In the genomic region with DNA sequence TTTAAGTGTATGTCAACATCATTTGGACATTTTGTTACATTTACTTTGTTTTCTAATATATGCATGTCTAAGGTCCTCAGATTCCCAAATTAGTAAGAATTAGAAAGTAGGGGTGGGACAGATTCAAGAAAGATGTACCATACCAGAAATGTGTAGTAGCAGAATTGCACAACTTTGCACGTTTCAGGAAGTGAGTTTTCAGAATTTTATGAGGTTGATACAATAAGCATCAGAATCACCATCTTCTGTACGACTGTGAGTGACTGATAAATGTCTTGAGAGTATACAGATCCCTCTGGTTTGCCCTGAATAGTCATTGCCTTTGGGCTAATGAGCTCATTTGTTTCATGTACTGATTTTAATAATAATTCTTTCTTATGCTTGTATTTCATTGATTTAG, we compare ENCODE assay signal across 9 cellular contexts. TPM values are rescaled to one million over a fixed set of nuclear protein-coding genes. Genes with fewer than 3 reads are reported as not detected.
DNase-seq lines count a peak whose midpoint lies in the region; ATAC-seq lines count a peak whose summit lies in the region.
"Had no signal": no experiment of that assay in that cellular context is flagged by ENCODE, and none has a peak within 500 bp of the region (broad histone marks: within the 10 kb centered on the region; RNA-seq: fewer than 3 reads in every experiment).

No MANE protein-coding gene starts in this region.

- H3K27ac Mint-ChIP-seq in T-helper 2 cell treated with Interferon-gamma antibody and Interleukin-4, amounts not matched to agents 5 μg/mL and 100 μg/mL, for 36 hours = peak overlapping the region; percentile 55
- peak overlapping the region in 1 of 10 donors; percentile 37 for H3K27ac Mint-ChIP-seq in naive thymus-derived CD8-positive, alpha-beta T cell

- POLR2A ChIA-PET in naive thymus-derived CD8-positive, alpha-beta T cell (lab: Charles Lee) = interaction anchor here (0.9 kb wide), 1 partner anchor 10 kb away, joined by 4 read pairs; no protein-coding TSS in a partner anchor

- no peaks in the 10 kb centered on the region for H3K9me3 Mint-ChIP-seq in T-helper 2 cell treated with Interferon-gamma antibody and Interleukin-4, amounts not matched to agents 5 μg/mL and 100 μg/mL, for 36 hours
- H3K9me3 Mint-ChIP-seq in naive thymus-derived CD8-positive, alpha-beta T cell = no peaks in the 10 kb centered on the region

- H3K36me3 Mint-ChIP-seq in T-helper 2 cell treated with Interferon-gamma antibody and Interleukin-4, amounts not matched to agents 5 μg/mL and 100 μg/mL, for 36 hours (ENCODE audit: low read depth) = peaks cover 71% of the 10 kb centered on the region
- H3K36me3 Mint-ChIP-seq in naive thymus-derived CD8-positive, alpha-beta T cell = peaks cover 14 to 86% (median 26%) of the 10 kb centered on the region in 3 donors

- DNase-seq in CD1c-positive myeloid dendritic cell (ENCODE audit: extremely low spot score) (peak; percentile 65), GF-D8 (lab: John Stamatoyannopoulos, UW) (peak; percentile 45), iris pigment epithelial cell (ENCODE audit: low read depth) (peak; percentile 55)
- no peak for DNase-seq in T-helper 2 cell treated with Interferon-gamma antibody and Interleukin-4, amounts not matched to agents 5 μg/mL and 100 μg/mL, for 36 hours (ENCODE audit: low spot score)
- no peak for DNase-seq in naive thymus-derived CD8-positive, alpha-beta T cell
- DNase-seq: DMS 273 treated with DMSO at 0.1 percent for 48 hours had no signal

- H3K4me1 Mint-ChIP-seq in T-helper 2 cell treated with Interferon-gamma antibody and Interleukin-4, amounts not matched to agents 5 μg/mL and 100 μg/mL, for 36 hours (ENCODE audit: low read depth) = peaks cover 56% of the 10 kb centered on the region
- H3K4me1 Mint-ChIP-seq in naive thymus-derived CD8-positive, alpha-beta T cell = peaks cover 33 to 71% (median 62%) of the 10 kb centered on the region in 4 donors

- ATAC-seq in GM19023 (IDR thresholded peaks at IDR 0.05; ENCODE audit: unreplicated experiment) (no peak), HG03571 (IDR thresholded peaks at IDR 0.05; ENCODE audit: unreplicated experiment) (no peak)
- ATAC-seq in naive thymus-derived CD8-positive, alpha-beta T cell = no peak
- ATAC-seq: foreskin keratinocyte had no signal

- H3K4me3 Mint-ChIP-seq in T-helper 2 cell treated with Interferon-gamma antibody and Interleukin-4, amounts not matched to agents 5 μg/mL and 100 μg/mL, for 36 hours = peak overlapping the region; percentile 69
- peak overlapping the region in 3 of 10 donors; percentile 15 to 46 (median 39) for H3K4me3 Mint-ChIP-seq in naive thymus-derived CD8-positive, alpha-beta T cell

- H3K27me3 Mint-ChIP-seq in T-helper 2 cell treated with Interferon-gamma antibody and Interleukin-4, amounts not matched to agents 5 μg/mL and 100 μg/mL, for 36 hours (ENCODE audit: low read depth) = no peaks in the 10 kb centered on the region
- no peaks in the 10 kb centered on the region for H3K27me3 Mint-ChIP-seq in naive thymus-derived CD8-positive, alpha-beta T cell

RNA-seq across cellular contexts. Expression of gene ARIH2, which starts 9.3 kb away (rescaled TPM):
- 100 to 1,000 TPM; 162 to 167 TPM for total RNA-seq in naive thymus-derived CD8-positive, alpha-beta T cell
- 100 to 1,000 TPM in 2 of 3 donors, 10 to 100 TPM in 1; 92.7 to 119 (median 101) TPM for polyA plus RNA-seq in naive thymus-derived CD8-positive, alpha-beta T cell

RNA-seq across cellular contexts. Expression of gene SLC25A20, which starts 29.2 kb away (rescaled TPM):
- total RNA-seq in naive thymus-derived CD8-positive, alpha-beta T cell = 10 to 100 TPM; 10.5 to 12.5 TPM
- polyA plus RNA-seq in naive thymus-derived CD8-positive, alpha-beta T cell = 10 to 100 TPM; 13.7 to 44.6 (median 19.4) TPM

Comparison
In these comparisons a context has a peak if more than half of its experiments do, and no peak if none do; other contexts are left out.
1. DNase-seq: peak in CD1c-positive myeloid dendritic cell (single experiment), GF-D8 (single experiment) and iris pigment epithelial cell (single experiment); none in T-helper 2 cell treated with Interferon-gamma antibody and Interleukin-4, amounts not matched to agents 5 μg/mL and 100 μg/mL, for 36 hours (single experiment) and naive thymus-derived CD8-positive, alpha-beta T cell (0 of 10).